1 cellular context compared by ENCODE assay signal in the genomic region with DNA sequence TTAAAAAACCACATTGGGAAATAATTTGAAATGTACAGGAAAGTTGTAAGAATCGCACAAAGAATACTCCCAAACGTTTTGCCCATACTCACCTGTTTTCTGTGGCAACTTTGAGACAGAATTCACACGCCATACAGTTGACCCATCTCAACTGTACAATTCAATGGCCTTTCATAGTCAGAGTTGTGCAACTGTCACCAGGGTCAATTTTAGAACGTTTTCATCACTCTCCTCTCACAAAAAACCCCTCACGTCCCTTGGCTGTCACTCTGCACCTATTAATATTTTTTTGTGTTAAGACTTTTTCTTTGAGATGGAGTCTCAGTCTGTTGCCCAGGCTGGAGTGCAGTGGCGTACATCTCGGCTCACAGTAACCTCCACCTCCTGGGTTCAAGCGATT.
TF ChIP-seq lines count a peak whose summit lies in the region.

No MANE protein-coding gene starts in this region.

TF ChIP-seq in GM12878, 131 proteins besides CTCF, POLR2A, EP300 and RAD21:
- TF ChIP-seq, protein P1, sequence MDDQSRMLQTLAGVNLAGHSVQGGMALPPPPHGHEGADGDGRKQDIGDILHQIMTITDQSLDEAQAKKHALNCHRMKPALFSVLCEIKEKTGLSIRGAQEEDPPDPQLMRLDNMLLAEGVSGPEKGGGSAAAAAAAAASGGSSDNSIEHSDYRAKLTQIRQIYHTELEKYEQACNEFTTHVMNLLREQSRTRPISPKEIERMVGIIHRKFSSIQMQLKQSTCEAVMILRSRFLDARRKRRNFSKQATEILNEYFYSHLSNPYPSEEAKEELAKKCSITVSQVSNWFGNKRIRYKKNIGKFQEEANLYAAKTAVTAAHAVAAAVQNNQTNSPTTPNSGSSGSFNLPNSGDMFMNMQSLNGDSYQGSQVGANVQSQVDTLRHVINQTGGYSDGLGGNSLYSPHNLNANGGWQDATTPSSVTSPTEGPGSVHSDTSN (IDR thresholded peaks at IDR 0.05; ENCODE audit: insufficient replicate concordance, low read depth, low read length): peak; percentile 26
- TF ChIP-seq YY1 (IDR thresholded peaks at IDR 0.05; ENCODE audit: low read depth, low read length) (no peak), CHD2 (IDR thresholded peaks at IDR 0.05; ENCODE audit: borderline replicate concordance, low read depth, low read length) (no peak), ZBTB40 (IDR thresholded peaks at IDR 0.05; ENCODE audit: borderline replicate concordance) (no peak), KDM1A (IDR thresholded peaks at IDR 0.05; ENCODE audit: borderline replicate concordance) (no peak), GATAD2B (conservative IDR thresholded peaks at IDR 0.05; ENCODE audit: low read depth) (no peak), ZSCAN29 (IDR thresholded peaks at IDR 0.05) (no peak), SREBF1 (IDR thresholded peaks at IDR 0.05; ENCODE audit: low read length) (no peak), CEBPB (IDR thresholded peaks at IDR 0.05; ENCODE audit: borderline replicate concordance in 1 of 2, low read depth in 2 of 2, low read length in 2 of 2) (peak in 1 of 2 experiments; percentile 55; a peak in 1 of 4 replicates), ZNF217 (IDR thresholded peaks at IDR 0.05) (no peak), PKNOX1 (IDR thresholded peaks at IDR 0.05) (peak; percentile 89), NKRF (conservative IDR thresholded peaks at IDR 0.05) (no peak), HDGF (IDR thresholded peaks at IDR 0.05) (0 out of 2 replicates have a peak, but pooled peaks have one; percentile 45), BRCA1 (IDR thresholded peaks at IDR 0.05; ENCODE audit: low read depth, low read length) (no peak), PML (IDR thresholded peaks at IDR 0.05; ENCODE audit: low read length) (no peak), MEF2A (IDR thresholded peaks at IDR 0.05; ENCODE audit: insufficient read depth, low read depth, low read length) (0 out of 2 replicates have a peak, but pooled peaks have one; percentile 33), POLR2AphosphoS5 (IDR thresholded peaks at IDR 0.05; ENCODE audit: low read length) (no peak), CHD4 (IDR thresholded peaks at IDR 0.05) (no peak), MYC (IDR thresholded peaks at IDR 0.05; ENCODE audit: insufficient read depth, insufficient read length, insufficient replicate concordance, low read length, severe bottlenecking) (no peak), POU2F2 (IDR thresholded peaks at IDR 0.05; ENCODE audit: borderline replicate concordance, low read depth, low read length) (no peak), TAF1 (IDR thresholded peaks at IDR 0.05; ENCODE audit: borderline replicate concordance, low read depth, low read length) (no peak), SIX5 (IDR thresholded peaks at IDR 0.05; ENCODE audit: low read depth, low read length, severe bottlenecking) (no peak), CBX3 (IDR thresholded peaks at IDR 0.05; ENCODE audit: borderline replicate concordance, low read depth) (no peak), NFIC (IDR thresholded peaks at IDR 0.05; ENCODE audit: low read depth, low read length) (no peak), CREM (IDR thresholded peaks at IDR 0.05; ENCODE audit: low read depth) (no peak), SMAD5 (IDR thresholded peaks at IDR 0.05; ENCODE audit: low read depth) (no peak), E4F1 (IDR thresholded peaks at IDR 0.05; ENCODE audit: borderline replicate concordance, partially characterized antibody) (no peak), JUNB (IDR thresholded peaks at IDR 0.05) (no peak), WRNIP1 (IDR thresholded peaks at IDR 0.05; ENCODE audit: borderline replicate concordance, low read depth, low read length) (no peak), ZNF207 (IDR thresholded peaks at IDR 0.05; ENCODE audit: borderline replicate concordance) (no peak), ZNF274 (IDR thresholded peaks at IDR 0.05; ENCODE audit: insufficient read depth, insufficient read length) (no peak)
- TF ChIP-seq, protein P2, sequence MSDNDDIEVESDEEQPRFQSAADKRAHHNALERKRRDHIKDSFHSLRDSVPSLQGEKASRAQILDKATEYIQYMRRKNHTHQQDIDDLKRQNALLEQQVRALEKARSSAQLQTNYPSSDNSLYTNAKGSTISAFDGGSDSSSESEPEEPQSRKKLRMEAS (IDR thresholded peaks at IDR 0.05; ENCODE audit: low read depth, low read length): no peak
- TF ChIP-seq, protein P3, sequence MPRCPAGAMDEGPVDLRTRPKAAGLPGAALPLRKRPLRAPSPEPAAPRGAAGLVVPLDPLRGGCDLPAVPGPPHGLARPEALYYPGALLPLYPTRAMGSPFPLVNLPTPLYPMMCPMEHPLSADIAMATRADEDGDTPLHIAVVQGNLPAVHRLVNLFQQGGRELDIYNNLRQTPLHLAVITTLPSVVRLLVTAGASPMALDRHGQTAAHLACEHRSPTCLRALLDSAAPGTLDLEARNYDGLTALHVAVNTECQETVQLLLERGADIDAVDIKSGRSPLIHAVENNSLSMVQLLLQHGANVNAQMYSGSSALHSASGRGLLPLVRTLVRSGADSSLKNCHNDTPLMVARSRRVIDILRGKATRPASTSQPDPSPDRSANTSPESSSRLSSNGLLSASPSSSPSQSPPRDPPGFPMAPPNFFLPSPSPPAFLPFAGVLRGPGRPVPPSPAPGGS (IDR thresholded peaks at IDR 0.05; ENCODE audit: borderline replicate concordance, insufficient read depth, low read depth, low read length, poor library complexity, severe bottlenecking): peak; percentile 82
- TF ChIP-seq, protein P4, sequence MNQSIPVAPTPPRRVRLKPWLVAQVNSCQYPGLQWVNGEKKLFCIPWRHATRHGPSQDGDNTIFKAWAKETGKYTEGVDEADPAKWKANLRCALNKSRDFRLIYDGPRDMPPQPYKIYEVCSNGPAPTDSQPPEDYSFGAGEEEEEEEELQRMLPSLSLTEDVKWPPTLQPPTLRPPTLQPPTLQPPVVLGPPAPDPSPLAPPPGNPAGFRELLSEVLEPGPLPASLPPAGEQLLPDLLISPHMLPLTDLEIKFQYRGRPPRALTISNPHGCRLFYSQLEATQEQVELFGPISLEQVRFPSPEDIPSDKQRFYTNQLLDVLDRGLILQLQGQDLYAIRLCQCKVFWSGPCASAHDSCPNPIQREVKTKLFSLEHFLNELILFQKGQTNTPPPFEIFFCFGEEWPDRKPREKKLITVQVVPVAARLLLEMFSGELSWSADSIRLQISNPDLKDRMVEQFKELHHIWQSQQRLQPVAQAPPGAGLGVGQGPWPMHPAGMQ (IDR thresholded peaks at IDR 0.05; ENCODE audit: borderline replicate concordance): no peak
- TF ChIP-seq, protein P5, sequence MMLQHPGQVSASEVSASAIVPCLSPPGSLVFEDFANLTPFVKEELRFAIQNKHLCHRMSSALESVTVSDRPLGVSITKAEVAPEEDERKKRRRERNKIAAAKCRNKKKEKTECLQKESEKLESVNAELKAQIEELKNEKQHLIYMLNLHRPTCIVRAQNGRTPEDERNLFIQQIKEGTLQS (IDR thresholded peaks at IDR 0.05; ENCODE audit: borderline replicate concordance, extremely low read depth, low read depth, low read length): no peak
